In the genomic region with DNA sequence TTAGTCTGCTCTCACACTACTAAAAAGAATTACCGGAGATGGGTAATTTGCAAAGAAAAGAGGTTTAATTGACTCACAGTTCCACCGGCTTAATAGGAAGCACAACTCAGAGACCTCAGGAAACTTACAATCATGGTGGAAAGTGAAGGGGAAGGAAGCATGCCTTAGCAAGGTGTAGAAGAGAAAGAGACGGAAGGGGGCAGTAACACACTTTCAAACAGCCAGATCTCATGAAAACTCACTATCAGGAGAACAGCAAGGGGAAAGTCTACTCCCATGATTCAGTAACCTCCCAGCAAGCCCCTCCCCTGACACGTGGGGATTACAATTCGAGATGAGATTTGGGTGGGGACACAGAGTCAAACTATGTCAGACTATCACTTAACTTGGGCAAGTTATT, we compare ENCODE assay signal across 23 cellular contexts.
"Had no signal": no experiment of that assay in that cellular context is flagged by ENCODE, and none has a peak within 500 bp of the region (broad histone marks: within the 10 kb centered on the region; RNA-seq: fewer than 3 reads in every experiment).

No MANE protein-coding gene starts in this region.

- H3K27ac ChIP-seq: ascending aorta, body of pancreas had no signal

- H3K36me3 ChIP-seq: ascending aorta had no signal

- H3K27me3 ChIP-seq: ascending aorta, body of pancreas had no signal

- H3K9me3 ChIP-seq: ascending aorta, body of pancreas had no signal

- DNase-seq: activated B cell treated with CpG ODN at 0.5 μM for 24 hours; activated CD4-positive, alpha-beta memory T cell treated with anti-CD3 and anti-CD28 coated beads for 36 hours; activated CD4-positive, alpha-beta T cell treated with anti-CD3 and anti-CD28 coated beads for 1 hour; activated CD4-positive, alpha-beta T cell treated with anti-CD3 and anti-CD28 coated beads, Interleukin-2, amount 10 ng/mL, durations not matched to agents 7 days and 5 days; activated CD8-positive, alpha-beta memory T cell treated with anti-CD3 and anti-CD28 coated beads for 24 hours; activated effector memory CD4-positive, alpha-beta T cell treated with anti-CD3 and anti-CD28 coated beads, Interleukin-2, amount 50 U/mL, for 16 hours; activated naive CD4-positive, alpha-beta T cell treated with Interleukin-2 at 50 U/mL for 16 hours; activated naive CD8-positive, alpha-beta T cell treated with anti-CD3 and anti-CD28 coated beads, Interleukin-2, amount 50 U/mL, for 24 hours; activated T-cell treated with anti-CD3 and anti-CD28 coated beads, Interleukin-2, amount 50 U/mL, for 4 hours; amniotic stem cell; body of pancreas; NCI-H1092; NCI-H1417; NCI-H1930; NCI-H2171 treated with DMSO at 0.1 percent for 48 hours; NCI-H226; NCI-H526; NCI-H774; SHP77 treated with DMSO at 0.1 percent for 48 hours; T-helper 17 cell; T-helper 9 cell had no signal

- ATAC-seq: activated naive CD4-positive, alpha-beta T cell treated with anti-CD3 and anti-CD28 coated beads, Interleukin-2, amount 50 U/mL, for 72 hours; activated naive CD8-positive, alpha-beta T cell treated with anti-CD3 and anti-CD28 coated beads, Interleukin-2, amount 50 U/mL, for 24 hours; activated T-cell treated with anti-CD3 and anti-CD28 coated beads, Interleukin-2, amount 50 U/mL, for 4 hours; body of pancreas; T-helper 17 cell had no signal

- H3K4me3 ChIP-seq: ascending aorta, body of pancreas had no signal

- H3K4me1 ChIP-seq: ascending aorta, body of pancreas had no signal
